In genomic region chr6:111956098-111956497, GRCh38 we compare ENCODE assay signal across 8 cellular contexts.
"Had no signal": no experiment of that assay in that cellular context is flagged by ENCODE, and none has a peak within 500 bp of the region (broad histone marks: within the 10 kb centered on the region; RNA-seq: fewer than 3 reads in every experiment).

No MANE protein-coding gene starts in this region.

- H3K4me3 ChIP-seq: GM12878 had no signal

- DNase-seq: GDM1, GF-D8 had no signal

- FAIRE-seq: G401.6, GM12878, GM12891, GM12892, GM18507, GM19239 had no signal

- ATAC-seq: GM12878 had no signal
